In the genomic region with DNA sequence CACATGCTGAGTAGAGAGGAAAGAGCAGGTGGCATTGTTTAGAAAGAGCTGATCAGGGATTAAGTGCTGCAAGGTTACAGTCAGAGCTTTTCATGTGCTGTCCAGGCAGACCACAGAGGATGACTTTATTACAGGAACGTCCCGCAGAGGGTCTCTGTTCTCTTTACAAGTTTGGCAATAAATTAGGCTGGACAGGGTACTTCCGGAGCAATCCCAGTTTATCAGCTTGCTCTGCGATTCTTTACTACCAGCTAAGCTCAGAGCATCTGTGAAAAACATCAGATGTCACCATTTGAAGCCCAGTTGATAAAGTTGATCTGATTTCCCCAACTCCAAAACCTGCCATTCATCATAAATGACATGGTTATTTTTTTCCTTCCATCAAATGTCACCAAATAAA, we compare ENCODE assay signal across 1 cellular context.
TF ChIP-seq lines count a peak whose summit lies in the region.

No MANE protein-coding gene starts in this region.

TF ChIP-seq in WTC11, 78 proteins besides CTCF, POLR2A, EP300 and RAD21 (continued from another document):
- TF ChIP-seq, protein P1, sequence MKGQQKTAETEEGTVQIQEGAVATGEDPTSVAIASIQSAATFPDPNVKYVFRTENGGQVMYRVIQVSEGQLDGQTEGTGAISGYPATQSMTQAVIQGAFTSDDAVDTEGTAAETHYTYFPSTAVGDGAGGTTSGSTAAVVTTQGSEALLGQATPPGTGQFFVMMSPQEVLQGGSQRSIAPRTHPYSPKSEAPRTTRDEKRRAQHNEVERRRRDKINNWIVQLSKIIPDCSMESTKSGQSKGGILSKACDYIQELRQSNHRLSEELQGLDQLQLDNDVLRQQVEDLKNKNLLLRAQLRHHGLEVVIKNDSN (CRISPR knock-in tag; IDR thresholded peaks at IDR 0.05) = no peak
- TF ChIP-seq FOXJ3 (CRISPR knock-in tag; IDR thresholded peaks at IDR 0.05; ENCODE audit: borderline replicate concordance) = no peak
